Comparison of ENCODE assay signal across 8 cellular contexts in genomic region chr1:216221260-216221700, GRCh38.
A peak's percentile ranks its signal among the peaks of the same experiment; 100 is the strongest.
DNase-seq lines count a peak whose midpoint lies in the region; ATAC-seq and TF ChIP-seq lines count a peak whose summit lies in the region.

No MANE protein-coding gene starts in this region.

- ATAC-seq in GM19452 (IDR thresholded peaks at IDR 0.05; ENCODE audit: unreplicated experiment) = peak; percentile 95
- peak; percentile 98 for ATAC-seq in HG03460 (IDR thresholded peaks at IDR 0.05; ENCODE audit: unreplicated experiment)
- no peak for ATAC-seq in activated T-helper 17 cell treated with anti-CD3 and anti-CD28 coated beads, Interleukin-2, amount 50 U/mL, for 72 hours (replicated peaks)
- peak; percentile 75 for ATAC-seq in omental fat pad (ENCODE audit: low FRiP score)

- DNase-seq in DMS153 (lab: John Stamatoyannopoulos, UW) (peak; percentile 93), NCI-H446 treated with DMSO at 0.1 percent for 48 hours (lab: John Stamatoyannopoulos, UW) (peak; percentile 38), head of caudate nucleus (peak in 37 of 42 donors; percentile 17 to 86 (median 64)), omental fat pad (ENCODE audit: low spot score) (no peak)
- no peak for DNase-seq in stimulated activated naive CD4-positive, alpha-beta T cell (lab: John Stamatoyannopoulos, UW)

- no peak overlapping the region for H3K27ac Mint-ChIP-seq in activated T-helper 17 cell treated with anti-CD3 and anti-CD28 coated beads, Interleukin-2, amount 50 U/mL, for 72 hours

- intact Hi-C loops in head of caudate nucleus (cut with DNase I) = no loop called here

- no peaks in the 10 kb centered on the region for H3K36me3 Mint-ChIP-seq in activated T-helper 17 cell treated with anti-CD3 and anti-CD28 coated beads, Interleukin-2, amount 50 U/mL, for 72 hours (ENCODE audit: low read depth)

- H3K4me3 Mint-ChIP-seq in activated T-helper 17 cell treated with anti-CD3 and anti-CD28 coated beads, Interleukin-2, amount 50 U/mL, for 72 hours = peak overlapping the region; percentile 36

- H3K4me1 Mint-ChIP-seq in activated T-helper 17 cell treated with anti-CD3 and anti-CD28 coated beads, Interleukin-2, amount 50 U/mL, for 72 hours = no peaks in the 10 kb centered on the region

- H3K9me3 Mint-ChIP-seq in activated T-helper 17 cell treated with anti-CD3 and anti-CD28 coated beads, Interleukin-2, amount 50 U/mL, for 72 hours = peaks cover 14% of the 10 kb centered on the region

- no peaks in the 10 kb centered on the region for H3K27me3 Mint-ChIP-seq in activated T-helper 17 cell treated with anti-CD3 and anti-CD28 coated beads, Interleukin-2, amount 50 U/mL, for 72 hours

- TF ChIP-seq CTCF in omental fat pad (IDR thresholded peaks at IDR 0.05) = no peak

Comparison
In these comparisons a context has a peak if more than half of its experiments do, and no peak if none do; other contexts are left out.
1. DNase-seq: peak in DMS153 (single experiment), NCI-H446 treated with DMSO at 0.1 percent for 48 hours (single experiment) and head of caudate nucleus (37 of 42); none in omental fat pad (single experiment) and stimulated activated naive CD4-positive, alpha-beta T cell (0 of 6).